Comparison of ENCODE assay signal across 11 cellular contexts in the genomic region with DNA sequence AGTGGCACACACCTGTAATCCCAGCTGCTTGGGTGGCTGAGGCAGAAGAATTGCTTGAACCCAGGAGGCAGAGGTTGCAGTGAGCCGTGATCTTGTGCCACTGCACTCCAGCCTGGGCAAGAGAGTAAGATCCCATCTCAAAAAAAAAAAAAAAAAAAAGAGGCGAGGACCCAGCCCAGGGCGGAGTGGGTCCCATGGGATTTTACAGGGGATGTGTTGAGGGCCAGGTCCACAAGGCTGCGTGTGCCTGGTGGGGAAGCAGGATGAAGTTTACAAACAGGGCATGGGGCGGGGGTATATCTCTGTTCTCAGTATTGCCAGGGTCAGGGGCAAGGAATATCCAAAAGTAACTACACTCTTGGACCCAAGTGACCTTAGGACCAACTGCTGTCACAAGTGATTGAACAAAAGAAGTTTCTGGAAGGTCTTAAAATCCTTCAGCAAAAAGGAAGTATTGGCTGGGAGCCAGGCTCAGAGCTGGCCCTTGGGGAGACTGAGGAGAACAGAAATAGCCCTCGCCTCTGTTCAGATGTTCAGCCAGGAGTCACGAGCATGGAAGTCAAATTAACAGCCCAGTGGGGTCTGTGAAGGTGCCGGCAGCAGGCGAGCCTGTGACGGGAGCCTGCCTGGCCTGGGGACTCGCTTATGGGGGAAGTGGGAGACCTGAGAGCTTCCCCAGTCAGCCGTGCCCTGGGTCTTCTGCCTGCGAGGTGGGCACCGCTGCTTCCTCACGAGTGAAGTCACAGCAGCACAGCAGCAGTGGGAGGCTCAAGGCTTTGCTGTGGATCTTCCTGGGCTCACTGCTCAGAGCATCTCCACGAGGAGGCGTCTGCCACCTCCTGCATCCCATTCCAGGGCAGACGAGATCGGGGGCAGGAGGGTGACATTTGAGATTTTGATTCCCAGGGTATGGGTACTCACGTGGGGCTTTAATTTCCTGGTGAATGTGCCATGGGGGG. TPM values are rescaled to one million over a fixed set of nuclear protein-coding genes. Genes with fewer than 3 reads are reported as not detected.
A peak's percentile ranks its signal among the peaks of the same experiment; 100 is the strongest.
DNase-seq lines count a peak whose midpoint lies in the region; ATAC-seq and TF ChIP-seq lines count a peak whose summit lies in the region.
"Had no signal": no experiment of that assay in that cellular context is flagged by ENCODE, and none has a peak within 500 bp of the region (broad histone marks: within the 10 kb centered on the region; RNA-seq: fewer than 3 reads in every experiment).

No MANE protein-coding gene starts in this region.

- no peak for TF ChIP-seq CTCF in transverse colon (IDR thresholded peaks at IDR 0.05)

- H3K4me3 ChIP-seq in muscle layer of duodenum (ENCODE audit: low read depth in 1 of 2, low read length in 2 of 2) (no peak overlapping the region), transverse colon (no peak overlapping the region)

- H3K27me3 Mint-ChIP-seq in activated T-cell treated with anti-CD3 and anti-CD28 coated beads, Interleukin-2, amount 50 U/mL, for 24 hours = no peaks in the 10 kb centered on the region
- no peaks in the 10 kb centered on the region for H3K27me3 Mint-ChIP-seq in dendritic cell treated with granulocyte-macrophage colony-stimulating factor and Interleukin-4, amounts not matched to agents 40 ng/mL and 50 ng/mL, for 4 days
- H3K27me3 Mint-ChIP-seq: activated CD4-positive, alpha-beta memory T cell treated with anti-CD3 and anti-CD28 coated beads, Interleukin-2, amount 10 ng/mL, durations not matched to agents 7 days and 5 days had no signal

- peak overlapping the region; percentile 59 for H3K27ac Mint-ChIP-seq in activated T-cell treated with anti-CD3 and anti-CD28 coated beads, Interleukin-2, amount 50 U/mL, for 24 hours
- H3K27ac Mint-ChIP-seq in dendritic cell treated with granulocyte-macrophage colony-stimulating factor and Interleukin-4, amounts not matched to agents 40 ng/mL and 50 ng/mL, for 4 days = peak overlapping the region; percentile 58
- H3K27ac Mint-ChIP-seq: activated CD4-positive, alpha-beta memory T cell treated with anti-CD3 and anti-CD28 coated beads, Interleukin-2, amount 10 ng/mL, durations not matched to agents 7 days and 5 days had no signal

- whole genome bisulfite sequencing in transverse colon (ENCODE audit: low coverage in 1 of 2), 2 donors = 64 to 70% methylated on average over 3 to 20 of the region's 20 CpGs

- ATAC-seq in HG03378 (IDR thresholded peaks at IDR 0.05; ENCODE audit: unreplicated experiment) (no peak), HG03521 (IDR thresholded peaks at IDR 0.05; ENCODE audit: unreplicated experiment) (no peak)

- H3K4me1 Mint-ChIP-seq in activated T-cell treated with anti-CD3 and anti-CD28 coated beads, Interleukin-2, amount 50 U/mL, for 24 hours (ENCODE audit: low read depth) = peaks cover 70% of the 10 kb centered on the region
- H3K4me1 Mint-ChIP-seq in dendritic cell treated with granulocyte-macrophage colony-stimulating factor and Interleukin-4, amounts not matched to agents 40 ng/mL and 50 ng/mL, for 4 days (ENCODE audit: low read depth) = peaks cover 90% of the 10 kb centered on the region

- intact Hi-C loops in dendritic cell treated with granulocyte-macrophage colony-stimulating factor and Interleukin-4, amounts not matched to agents 40 ng/mL and 50 ng/mL, for 4 days (cut with micrococcal nuclease) = no loop called here
- intact Hi-C loops in transverse colon (cut with DNase I; ENCODE audit: low total_unique reads) = no loop called here

- no peaks in the 10 kb centered on the region for H3K9me3 Mint-ChIP-seq in activated T-cell treated with anti-CD3 and anti-CD28 coated beads, Interleukin-2, amount 50 U/mL, for 24 hours
- H3K9me3 Mint-ChIP-seq in dendritic cell treated with granulocyte-macrophage colony-stimulating factor and Interleukin-4, amounts not matched to agents 40 ng/mL and 50 ng/mL, for 4 days = no peaks in the 10 kb centered on the region
- H3K9me3 Mint-ChIP-seq: activated CD4-positive, alpha-beta memory T cell treated with anti-CD3 and anti-CD28 coated beads, Interleukin-2, amount 10 ng/mL, durations not matched to agents 7 days and 5 days had no signal

- in situ Hi-C loops in transverse colon (cut with MboI; ENCODE audit: low pct_ligation_motif_present in 1 of 4, low pct_unique_long_range_greater_than_20kb in 1 of 4, low sequenced_read_pairs in 3 of 4) = no loop called here

- H3K27ac ChIP-seq in muscle layer of duodenum (ENCODE audit: low read length) (peak overlapping the region; percentile 76), transverse colon (peak overlapping the region; percentile 90 to 96 (median 94))

- peaks cover 45% of the 10 kb centered on the region for H3K36me3 Mint-ChIP-seq in activated T-cell treated with anti-CD3 and anti-CD28 coated beads, Interleukin-2, amount 50 U/mL, for 24 hours (ENCODE audit: low read depth)
- peaks cover 75% of the 10 kb centered on the region for H3K36me3 Mint-ChIP-seq in dendritic cell treated with granulocyte-macrophage colony-stimulating factor and Interleukin-4, amounts not matched to agents 40 ng/mL and 50 ng/mL, for 4 days (ENCODE audit: low read depth)

- H3K4me1 ChIP-seq in muscle layer of duodenum (ENCODE audit: control insufficient read depth in 1 of 2, insufficient read depth in 2 of 2, low read length in 2 of 2) (peaks cover 13 to 49% of the 10 kb centered on the region in 2 donors), transverse colon (peaks cover 26 to 56% (median 38%) of the 10 kb centered on the region in 4 donors)

- H3K27me3 ChIP-seq in muscle layer of duodenum (ENCODE audit: low read depth, low read length) = no peaks in the 10 kb centered on the region
- H3K27me3 ChIP-seq in transverse colon = no peaks in the 10 kb centered on the region

- H3K9me3 ChIP-seq in muscle layer of duodenum (ENCODE audit: control insufficient read depth in 1 of 2, low read length in 2 of 2) = no peaks in the 10 kb centered on the region
- H3K9me3 ChIP-seq in transverse colon = no peaks in the 10 kb centered on the region

- H3K36me3 ChIP-seq in muscle layer of duodenum (ENCODE audit: control insufficient read depth in 1 of 2, insufficient read depth in 2 of 2, low read length in 2 of 2) (peaks cover 0 to 7% of the 10 kb centered on the region in 2 donors), transverse colon (no peaks in the 10 kb centered on the region)

- no peak for TF ChIP-seq POLR2A in transverse colon (IDR thresholded peaks at IDR 0.05)

- DNase-seq in activated T-cell treated with anti-CD3 and anti-CD28 coated beads, Interleukin-2, amount 50 U/mL, for 24 hours = no peak
- DNase-seq in activated T-cell treated with anti-CD3 and anti-CD28 coated beads for 4 hours (no peak), transverse colon (no peak), NCI-H1417 treated with DMSO at 0.1 percent for 48 hours (lab: John Stamatoyannopoulos, UW) (no peak)
- DNase-seq: activated CD4-positive, alpha-beta memory T cell treated with anti-CD3 and anti-CD28 coated beads, Interleukin-2, amount 10 ng/mL, durations not matched to agents 7 days and 5 days; NCI-H510A had no signal

- no peak overlapping the region for H3K4me3 Mint-ChIP-seq in activated T-cell treated with anti-CD3 and anti-CD28 coated beads, Interleukin-2, amount 50 U/mL, for 24 hours
- H3K4me3 Mint-ChIP-seq in dendritic cell treated with granulocyte-macrophage colony-stimulating factor and Interleukin-4, amounts not matched to agents 40 ng/mL and 50 ng/mL, for 4 days = no peak overlapping the region
- H3K4me3 Mint-ChIP-seq: activated CD4-positive, alpha-beta memory T cell treated with anti-CD3 and anti-CD28 coated beads, Interleukin-2, amount 10 ng/mL, durations not matched to agents 7 days and 5 days had no signal

- TF ChIP-seq EP300 in transverse colon (IDR thresholded peaks at IDR 0.05; ENCODE audit: low read depth) = no peak

RNA-seq across cellular contexts. Expression of a gene that starts 6.4 kb away (rescaled TPM):
- 100 to 1,000 TPM; 102 to 246 (median 151) TPM for total RNA-seq in transverse colon

RNA-seq across cellular contexts. Expression of a gene that starts 6.7 kb away (rescaled TPM):
- total RNA-seq in transverse colon = 10 to 100 TPM in 2 of 4 donors, 1 to 10 TPM in 2; 4.4 to 13.8 (median 10.3) TPM

RNA-seq across cellular contexts. Expression of a gene that starts 55.3 kb away (rescaled TPM):
- total RNA-seq in transverse colon = 10 to 100 TPM in 2 of 4 donors, 1 to 10 TPM in 2; 1.4 to 20.9 (median 7.7) TPM
- total RNA-seq: Daoy had no signal
